ENCODE assay signal across 7 cellular contexts in genomic region chr15:101250331-101250730, GRCh38.
A peak's percentile ranks its signal among the peaks of the same experiment; 100 is the strongest.
DNase-seq lines count a peak whose midpoint lies in the region; TF ChIP-seq lines count a peak whose summit lies in the region.

No MANE protein-coding gene starts in this region.

- H3K9ac ChIP-seq in duodenal mucosa (ENCODE audit: low read depth in 1 of 2, low read length in 2 of 2), result peak overlapping the region; percentile 69 to 70
- H3K9ac ChIP-seq in mucosa of stomach (ENCODE audit: low read length), result peak overlapping the region; percentile 72

- no peak for DNase-seq in GM12865 (ENCODE audit: low read depth)
- peak; percentile 10 for DNase-seq in NCI-H524 treated with DMSO at 0.1 percent for 48 hours (lab: John Stamatoyannopoulos, UW)
- no peak for DNase-seq in D341Med (ENCODE audit: low spot score)
- DNase-seq in NCI-H2227 treated with DMSO at 0.1 percent for 48 hours (lab: John Stamatoyannopoulos, UW), result no peak
- DNase-seq in NAMALWA (ENCODE audit: low spot score), result no peak

- no peaks in the 10 kb centered on the region for H3K27me3 ChIP-seq in duodenal mucosa (ENCODE audit: control insufficient read depth in 1 of 2, insufficient read depth in 2 of 2, low read length in 2 of 2)
- no peaks in the 10 kb centered on the region for H3K27me3 ChIP-seq in mucosa of stomach (ENCODE audit: control insufficient read depth, insufficient read depth, low read length)

- H3K4me3 ChIP-seq in GM12865 (ENCODE audit: low read depth, low read length) (peak overlapping the region; percentile 90), duodenal mucosa (ENCODE audit: low read depth in 1 of 2, low read length in 2 of 2) (peak overlapping the region; percentile 74 to 88), mucosa of stomach (ENCODE audit: low read length) (peak overlapping the region; percentile 71)

- H3K9me3 ChIP-seq in duodenal mucosa (ENCODE audit: control insufficient read depth in 1 of 2, low read length in 2 of 2), result no peaks in the 10 kb centered on the region
- no peaks in the 10 kb centered on the region for H3K9me3 ChIP-seq in mucosa of stomach (ENCODE audit: control insufficient read depth, low read length)

- H3K4me1 ChIP-seq in duodenal mucosa (ENCODE audit: control insufficient read depth in 1 of 2, insufficient read depth in 2 of 2, low read length in 2 of 2), result peaks cover 33% of the 10 kb centered on the region in 2 donors
- H3K4me1 ChIP-seq in mucosa of stomach (ENCODE audit: control insufficient read depth, insufficient read depth, low read length), result peaks cover 26% of the 10 kb centered on the region

- no peaks in the 10 kb centered on the region for H3K36me3 ChIP-seq in duodenal mucosa (ENCODE audit: control insufficient read depth in 1 of 2, insufficient read depth in 2 of 2, low read length in 2 of 2)
- no peaks in the 10 kb centered on the region for H3K36me3 ChIP-seq in mucosa of stomach (ENCODE audit: control insufficient read depth, insufficient read depth, low read length)

- H3K27ac ChIP-seq in duodenal mucosa (ENCODE audit: low read depth, low read length), result no peak overlapping the region

- no peak for TF ChIP-seq CTCF in GM12865 (IDR thresholded peaks at IDR 0.05; ENCODE audit: insufficient read depth, low read depth, low read length, missing control alignments)
